20 cellular contexts compared by ENCODE assay signal in genomic region chr3:52527732-52528595, GRCh38. TPM values are rescaled to one million over a fixed set of nuclear protein-coding genes. Genes with fewer than 3 reads are reported as not detected.
DNase-seq lines count a peak whose midpoint lies in the region; ATAC-seq, FAIRE-seq and TF ChIP-seq lines count a peak whose summit lies in the region.
"Had no signal": no experiment of that assay in that cellular context is flagged by ENCODE, and none has a peak within 500 bp of the region (broad histone marks: within the 10 kb centered on the region; RNA-seq: fewer than 3 reads in every experiment).

No MANE protein-coding gene starts in this region.

- no peak for FAIRE-seq in frontal cortex (lab: Jason Lieb, UNC)

- no peak overlapping the region for H3K27ac Mint-ChIP-seq in neural crest cell (ENCODE audit: unreplicated experiment)
- H3K27ac Mint-ChIP-seq in stimulated activated memory B cell treated with anti-CD40 and anti-IgM and Interleukin-4, amounts not matched to agents 10 μg/mL and 1 μg/mL and 100 μg/mL, for 72 hours: no peak overlapping the region
- H3K27ac Mint-ChIP-seq: activated CD8-positive, alpha-beta memory T cell treated with anti-CD3 and anti-CD28 coated beads, Interleukin-2, amount 10 ng/mL, durations not matched to agents 7 days and 5 days; CD8-positive, alpha-beta T cell; naive B cell; T-helper 17 cell had no signal

- intact Hi-C loops in stomach (cut with DNase I; ENCODE audit: low total_unique reads): no loop called here

- H3K9me3 ChIP-seq in stomach: no peaks in the 10 kb centered on the region
- H3K9me3 ChIP-seq: colonic mucosa, gastrocnemius medialis had no signal

- no peak overlapping the region for H3K4me3 ChIP-seq in stomach
- H3K4me3 ChIP-seq: colonic mucosa, gastrocnemius medialis had no signal

- peaks cover 12% of the 10 kb centered on the region for H3K36me3 Mint-ChIP-seq in neural crest cell (ENCODE audit: low read depth)
- no peaks in the 10 kb centered on the region for H3K36me3 Mint-ChIP-seq in stimulated activated memory B cell treated with anti-CD40 and anti-IgM and Interleukin-4, amounts not matched to agents 10 μg/mL and 1 μg/mL and 100 μg/mL, for 72 hours
- H3K36me3 Mint-ChIP-seq: CD8-positive, alpha-beta T cell; naive B cell had no signal

- ATAC-seq in stimulated activated memory B cell treated with anti-CD40 and anti-IgM and Interleukin-4, amounts not matched to agents 10 μg/mL and 1 μg/mL and 100 μg/mL, for 72 hours: no peak
- ATAC-seq in HG02840 (IDR thresholded peaks at IDR 0.05; ENCODE audit: low FRiP score, unreplicated experiment) (no peak), GM18517 (IDR thresholded peaks at IDR 0.05; ENCODE audit: unreplicated experiment) (no peak)
- ATAC-seq: activated CD8-positive, alpha-beta memory T cell treated with anti-CD3 and anti-CD28 coated beads, Interleukin-2, amount 10 ng/mL, durations not matched to agents 7 days and 5 days; CD8-positive, alpha-beta T cell; gastrocnemius medialis; T-helper 17 cell had no signal

- 86 to 91% (median 89%) methylated on average over 14 to 18 of the region's 18 CpGs for WGBS in stomach, 5 donors

- peaks cover 0 to 53% (median 46%) of the 10 kb centered on the region in 4 donors for H3K36me3 ChIP-seq in stomach
- H3K36me3 ChIP-seq: colonic mucosa, gastrocnemius medialis had no signal

- DNase-seq in stimulated activated CD4-positive, alpha-beta T cell treated with anti-CD3 and anti-CD28 coated beads, Interleukin-1b, Interleukin-23, amount 100 ng/mL, for 48 hours: peak; percentile 0
- no peak for DNase-seq in stimulated activated CD4-positive, alpha-beta T cell treated with anti-CD3 and anti-CD28 coated beads, Interleukin-4, amount 100 ng/mL, for 24 hours
- DNase-seq in frontal cortex (ENCODE audit: low spot score in 2 of 2) (peak; percentile 8 to 15), neural crest cell (ENCODE audit: low read depth, low spot score) (no peak), stomach (no peak)
- DNase-seq: activated CD4-positive, CD25-positive, alpha-beta regulatory T cell; activated CD8-positive, alpha-beta memory T cell treated with anti-CD3 and anti-CD28 coated beads, Interleukin-2, amount 10 ng/mL, durations not matched to agents 7 days and 5 days; activated naive CD4-positive, alpha-beta T cell treated with Interleukin-2 at 50 U/mL for 16 hours; colonic mucosa; MV-4-11; naive B cell; NCI-H2081; NCI-H524; T-helper 17 cell had no signal

- peaks cover 10 to 49% (median 29%) of the 10 kb centered on the region in 4 donors for H3K4me1 ChIP-seq in stomach

- H3K4me1 Mint-ChIP-seq in neural crest cell: peaks cover 26% of the 10 kb centered on the region
- H3K4me1 Mint-ChIP-seq in stimulated activated memory B cell treated with anti-CD40 and anti-IgM and Interleukin-4, amounts not matched to agents 10 μg/mL and 1 μg/mL and 100 μg/mL, for 72 hours: peaks cover 8% of the 10 kb centered on the region
- H3K4me1 Mint-ChIP-seq: T-helper 17 cell had no signal

- H3K27me3 ChIP-seq in stomach: peaks cover 0 to 3% (median 0%) of the 10 kb centered on the region in 3 donors
- H3K27me3 ChIP-seq: colonic mucosa, gastrocnemius medialis had no signal

- H3K27ac ChIP-seq in stomach: no peak overlapping the region
- H3K27ac ChIP-seq: colonic mucosa had no signal

- no peak for TF ChIP-seq CTCF in neural crest cell (conservative IDR thresholded peaks at IDR 0.05)
- no peak for TF ChIP-seq CTCF in stomach (IDR thresholded peaks at IDR 0.05)

- no peak for TF ChIP-seq EP300 in stomach (IDR thresholded peaks at IDR 0.05)

- no peaks in the 10 kb centered on the region for H3K9me3 Mint-ChIP-seq in neural crest cell
- H3K9me3 Mint-ChIP-seq in stimulated activated memory B cell treated with anti-CD40 and anti-IgM and Interleukin-4, amounts not matched to agents 10 μg/mL and 1 μg/mL and 100 μg/mL, for 72 hours: no peaks in the 10 kb centered on the region
- H3K9me3 Mint-ChIP-seq: CD8-positive, alpha-beta T cell; naive B cell had no signal

- peak overlapping the region; percentile 41 for H3K4me3 Mint-ChIP-seq in neural crest cell
- H3K4me3 Mint-ChIP-seq in stimulated activated memory B cell treated with anti-CD40 and anti-IgM and Interleukin-4, amounts not matched to agents 10 μg/mL and 1 μg/mL and 100 μg/mL, for 72 hours: no peak overlapping the region
- H3K4me3 Mint-ChIP-seq: activated CD8-positive, alpha-beta memory T cell treated with anti-CD3 and anti-CD28 coated beads, Interleukin-2, amount 10 ng/mL, durations not matched to agents 7 days and 5 days; CD8-positive, alpha-beta T cell; naive B cell; T-helper 17 cell had no signal

- TF ChIP-seq POLR2A in stomach (IDR thresholded peaks at IDR 0.05): no peak

- no peaks in the 10 kb centered on the region for H3K27me3 Mint-ChIP-seq in neural crest cell (ENCODE audit: low read depth)
- no peaks in the 10 kb centered on the region for H3K27me3 Mint-ChIP-seq in stimulated activated memory B cell treated with anti-CD40 and anti-IgM and Interleukin-4, amounts not matched to agents 10 μg/mL and 1 μg/mL and 100 μg/mL, for 72 hours
- H3K27me3 Mint-ChIP-seq: activated CD8-positive, alpha-beta memory T cell treated with anti-CD3 and anti-CD28 coated beads, Interleukin-2, amount 10 ng/mL, durations not matched to agents 7 days and 5 days; T-helper 17 cell had no signal

RNA-seq across cellular contexts. Expression of gene NT5DC2, which starts 5.7 kb away (rescaled TPM):
- total RNA-seq in frontal cortex (39.9 TPM), neural crest cell (389 and 392 TPM in 2 replicates), stomach (10 to 100 TPM in 4 of 5 donors, 1 to 10 TPM in 1; 4.6 to 26.8 (median 19.5) TPM)
- polyA plus RNA-seq in stomach: 10 to 100 TPM; 15.6 to 56.2 (median 27.7) TPM

RNA-seq across cellular contexts. Expression of gene UQCC5, which starts 8.4 kb away (rescaled TPM):
- total RNA-seq in frontal cortex: 2.0 TPM
- total RNA-seq in neural crest cell: 26.2 and 29.8 TPM in 2 replicates
- total RNA-seq in stomach: 10 to 100 TPM in 1 of 5 donors, 1 to 10 TPM in 2, not detected in 2; 1.3 to 26.3 (median 2.8) TPM
- polyA plus RNA-seq in stomach: 10 to 100 TPM; 22.7 to 58.5 (median 25.3) TPM

RNA-seq across cellular contexts. Expression of gene STAB1, which starts 32.8 kb away (rescaled TPM):
- total RNA-seq in frontal cortex (13.9 TPM), neural crest cell (0.11 and 0.16 TPM in 2 replicates), stomach (100 to 1,000 TPM in 2 of 5 donors, 10 to 100 TPM in 3; 51.6 to 295 (median 79.9) TPM)
- polyA plus RNA-seq in stomach: 10 to 100 TPM; 33.7 to 55.3 (median 48.6) TPM
- total RNA-seq: activated CD8-positive, alpha-beta memory T cell treated with anti-CD3 and anti-CD28 coated beads, Interleukin-2, amount 10 ng/mL, durations not matched to agents 7 days and 5 days; Daoy had no signal

Comparison
In these comparisons a context has a peak if more than half of its experiments do, and no peak if none do; other contexts are left out.
1. DNase-seq: peak in stimulated activated CD4-positive, alpha-beta T cell treated with anti-CD3 and anti-CD28 coated beads, Interleukin-1b, Interleukin-23, amount 100 ng/mL, for 48 hours (single experiment) and frontal cortex (2 of 2); none in stimulated activated CD4-positive, alpha-beta T cell treated with anti-CD3 and anti-CD28 coated beads, Interleukin-4, amount 100 ng/mL, for 24 hours (single experiment), neural crest cell (single experiment) and stomach (single experiment).
2. RNA of gene STAB1, which starts 32.8 kb away (total RNA-seq): 51.6 to 295 TPM in stomach and 13.9 TPM in frontal cortex (single experiment); 0.11 to 0.16 TPM in neural crest cell; every median in the first group is over 10 times any median in the second.